ENCODE assay signal across 1 cellular context in genomic region chr20:50491926-50492634, GRCh38.
TF ChIP-seq lines count a peak whose summit lies in the region.

No MANE protein-coding gene starts in this region.

TF ChIP-seq in HCT116, 20 proteins besides CTCF, POLR2A, EP300 and RAD21 (continued from another document):
- TF ChIP-seq REST (IDR thresholded peaks at IDR 0.05; ENCODE audit: low read depth) (no peak), EGR1 (IDR thresholded peaks at IDR 0.05; ENCODE audit: low read depth) (no peak)
TF ChIP-seq in HCT116: peak in this region for 0.
